Comparison of ENCODE assay signal across 21 cellular contexts in genomic region chr2:10004401-10004800, GRCh38. TPM values are rescaled to one million over a fixed set of nuclear protein-coding genes. Genes with fewer than 3 reads are reported as not detected.
DNase-seq lines count a peak whose midpoint lies in the region; ATAC-seq and TF ChIP-seq lines count a peak whose summit lies in the region.
"Had no signal": no experiment of that assay in that cellular context is flagged by ENCODE, and none has a peak within 500 bp of the region (broad histone marks: within the 10 kb centered on the region; RNA-seq: fewer than 3 reads in every experiment).

No MANE protein-coding gene starts in this region.

- H3K4me3 ChIP-seq in CD4-positive, CD25-positive, alpha-beta regulatory T cell (ENCODE audit: low read depth, low read length), result no peak overlapping the region
- H3K4me3 ChIP-seq in parathyroid adenoma (ENCODE audit: low read depth, low read length), result no peak overlapping the region
- H3K4me3 ChIP-seq in suprapubic skin, result no peak overlapping the region
- H3K4me3 ChIP-seq in transverse colon, result no peak overlapping the region
- no peak overlapping the region for H3K4me3 ChIP-seq in CD4-positive, alpha-beta memory T cell (ENCODE audit: low read length in 2 of 2)

- 96% methylated on average over 5 of the region's 5 CpGs for WGBS in suprapubic skin
- WGBS in transverse colon (ENCODE audit: low coverage in 1 of 2), 2 donors, result 97% methylated on average over 5 of the region's 5 CpGs; no CpG with 5 or more reads in 1 of the 2 donors

- H3K4me1 ChIP-seq in CD4-positive, CD25-positive, alpha-beta regulatory T cell (ENCODE audit: control insufficient read depth, insufficient read depth, low read length, poor library complexity, severe bottlenecking), result peaks cover 15% of the 10 kb centered on the region
- H3K4me1 ChIP-seq in parathyroid adenoma (peaks cover 31% of the 10 kb centered on the region), suprapubic skin (peaks cover 40% of the 10 kb centered on the region), transverse colon (peaks cover 13 to 17% (median 14%) of the 10 kb centered on the region in 4 donors)
- no peaks in the 10 kb centered on the region for H3K4me1 ChIP-seq in CD4-positive, alpha-beta memory T cell (ENCODE audit: insufficient read depth, low read length)

- no peaks in the 10 kb centered on the region for H3K79me2 ChIP-seq in parathyroid adenoma

- H3K36me3 Mint-ChIP-seq in CD4-positive, CD25-positive, alpha-beta regulatory T cell, result no peaks in the 10 kb centered on the region
- no peaks in the 10 kb centered on the region for H3K36me3 Mint-ChIP-seq in chondrocyte (ENCODE audit: low read depth)
- no peaks in the 10 kb centered on the region for H3K36me3 Mint-ChIP-seq in CD4-positive, alpha-beta memory T cell

- H3K9me3 Mint-ChIP-seq in CD4-positive, CD25-positive, alpha-beta regulatory T cell, result peaks cover 0 to 3% (median 0%) of the 10 kb centered on the region in 7 donors
- H3K9me3 Mint-ChIP-seq in chondrocyte (ENCODE audit: low read depth), result no peaks in the 10 kb centered on the region
- H3K9me3 Mint-ChIP-seq in CD4-positive, alpha-beta memory T cell, result peaks cover 0 to 2% (median 0%) of the 10 kb centered on the region in 8 donors

- H3K36me3 ChIP-seq in CD4-positive, CD25-positive, alpha-beta regulatory T cell (ENCODE audit: control insufficient read depth, insufficient read depth, low read length), result no peaks in the 10 kb centered on the region
- no peaks in the 10 kb centered on the region for H3K36me3 ChIP-seq in parathyroid adenoma (ENCODE audit: control insufficient read depth, insufficient read depth, low read length)
- no peaks in the 10 kb centered on the region for H3K36me3 ChIP-seq in suprapubic skin
- H3K36me3 ChIP-seq in transverse colon, result no peaks in the 10 kb centered on the region
- no peaks in the 10 kb centered on the region for H3K36me3 ChIP-seq in CD4-positive, alpha-beta memory T cell (ENCODE audit: insufficient read depth, low read length)

- H3K27me3 ChIP-seq in CD4-positive, CD25-positive, alpha-beta regulatory T cell (ENCODE audit: control insufficient read depth, insufficient read depth, low read length), result no peaks in the 10 kb centered on the region
- no peaks in the 10 kb centered on the region for H3K27me3 ChIP-seq in parathyroid adenoma (ENCODE audit: control insufficient read depth, insufficient read depth, low read length)
- H3K27me3 ChIP-seq in suprapubic skin, result no peaks in the 10 kb centered on the region
- H3K27me3 ChIP-seq in transverse colon, result no peaks in the 10 kb centered on the region
- H3K27me3 ChIP-seq in CD4-positive, alpha-beta memory T cell (ENCODE audit: insufficient read depth, low read length), result no peaks in the 10 kb centered on the region

- H3K27ac Mint-ChIP-seq in CD4-positive, CD25-positive, alpha-beta regulatory T cell, result peak overlapping the region; percentile 21 to 47 (median 34)
- no peak overlapping the region for H3K27ac Mint-ChIP-seq in chondrocyte (ENCODE audit: unreplicated experiment)
- no peak overlapping the region for H3K27ac Mint-ChIP-seq in CD4-positive, alpha-beta memory T cell

- no peaks in the 10 kb centered on the region for H3K9me3 ChIP-seq in CD4-positive, CD25-positive, alpha-beta regulatory T cell (ENCODE audit: control insufficient read depth in 2 of 2, low read length in 2 of 2)
- H3K9me3 ChIP-seq in parathyroid adenoma (ENCODE audit: control insufficient read depth, low read length) (no peaks in the 10 kb centered on the region), suprapubic skin (no peaks in the 10 kb centered on the region), transverse colon (no peaks in the 10 kb centered on the region)
- no peaks in the 10 kb centered on the region for H3K9me3 ChIP-seq in CD4-positive, alpha-beta memory T cell (ENCODE audit: control insufficient read depth in 1 of 2, low read length in 2 of 2)
- H3K9me3 ChIP-seq: SK-N-SH had no signal

- no peak overlapping the region for H3K27ac ChIP-seq in CD4-positive, CD25-positive, alpha-beta regulatory T cell (ENCODE audit: insufficient read depth, low read length, poor library complexity, severe bottlenecking)
- H3K27ac ChIP-seq in parathyroid adenoma (peak overlapping the region; percentile 5), suprapubic skin (peak overlapping the region; percentile 22), transverse colon (no peak overlapping the region)
- H3K27ac ChIP-seq in CD4-positive, alpha-beta memory T cell (ENCODE audit: low read depth, low read length), result no peak overlapping the region
- H3K27ac ChIP-seq: C4-2B had no signal

- H3K4me1 Mint-ChIP-seq in CD4-positive, CD25-positive, alpha-beta regulatory T cell, result peaks cover 6 to 28% (median 17%) of the 10 kb centered on the region in 4 donors
- H3K4me1 Mint-ChIP-seq in chondrocyte (ENCODE audit: low read depth), result peaks cover 23% of the 10 kb centered on the region
- H3K4me1 Mint-ChIP-seq in CD4-positive, alpha-beta memory T cell, result peaks cover 0 to 3% (median under 1%) of the 10 kb centered on the region in 4 donors

- no peak overlapping the region for H3K4me2 ChIP-seq in parathyroid adenoma (ENCODE audit: low read length)
- H3K4me2 ChIP-seq: SK-N-SH had no signal

- H3K4me3 Mint-ChIP-seq in CD4-positive, CD25-positive, alpha-beta regulatory T cell, result no peak overlapping the region
- H3K4me3 Mint-ChIP-seq in chondrocyte (ENCODE audit: unreplicated experiment), result no peak overlapping the region
- H3K4me3 Mint-ChIP-seq in CD4-positive, alpha-beta memory T cell, result no peak overlapping the region

- CTCF ChIA-PET in CD4-positive, alpha-beta memory T cell (lab: Charles Lee; ENCODE audit: partially characterized antibody), result interaction anchor here (1.1 kb wide), 1 partner anchor 18 kb away, joined by 3 read pairs; no protein-coding TSS in a partner anchor

- in situ Hi-C loops in transverse colon (cut with MboI; ENCODE audit: low pct_ligation_motif_present in 1 of 4, low pct_unique_long_range_greater_than_20kb in 1 of 4, low sequenced_read_pairs in 3 of 4), result no loop called here

- ATAC-seq in CD4-positive, CD25-positive, alpha-beta regulatory T cell (ENCODE audit: low read depth in 2 of 2), result no peak

- H3K27me3 Mint-ChIP-seq in CD4-positive, CD25-positive, alpha-beta regulatory T cell, result peaks cover 7% of the 10 kb centered on the region
- no peaks in the 10 kb centered on the region for H3K27me3 Mint-ChIP-seq in chondrocyte (ENCODE audit: low read depth)
- peaks cover 5 to 14% of the 10 kb centered on the region in 2 donors for H3K27me3 Mint-ChIP-seq in CD4-positive, alpha-beta memory T cell

- no peak overlapping the region for H3K9ac ChIP-seq in parathyroid adenoma
- H3K9ac ChIP-seq: SK-N-SH had no signal

- intact Hi-C loops in transverse colon (cut with DNase I; ENCODE audit: low total_unique reads), result no loop called here
- intact Hi-C loops in CD4-positive, alpha-beta memory T cell (cut with micrococcal nuclease), result no loop called here

- TF ChIP-seq CTCF in chondrocyte (IDR thresholded peaks at IDR 0.05), result no peak
- no peak for TF ChIP-seq CTCF in parathyroid adenoma (IDR thresholded peaks at IDR 0.05)
- TF ChIP-seq CTCF in suprapubic skin (IDR thresholded peaks at IDR 0.05), result no peak
- TF ChIP-seq CTCF in transverse colon (IDR thresholded peaks at IDR 0.05), result no peak

- POLR2A ChIA-PET in CD4-positive, alpha-beta memory T cell (lab: Charles Lee; ENCODE audit: partially characterized antibody), result no interaction called here

- TF ChIP-seq POLR2A in suprapubic skin (IDR thresholded peaks at IDR 0.05), result no peak
- TF ChIP-seq POLR2A in transverse colon (IDR thresholded peaks at IDR 0.05), result no peak

- no peak for DNase-seq in CD4-positive, CD25-positive, alpha-beta regulatory T cell
- peak; percentile 17 for DNase-seq in chondrocyte (ENCODE audit: low spot score)
- peak; percentile 23 to 28 for DNase-seq in suprapubic skin (ENCODE audit: low spot score in 2 of 2)
- DNase-seq in transverse colon, result no peak
- no peak for DNase-seq in CD4-positive, alpha-beta memory T cell
- no peak for DNase-seq in COLO668 (lab: John Stamatoyannopoulos, UW; ENCODE audit: unreplicated experiment)
- DNase-seq: COR-L47; DMS79 treated with DMSO at 0.1 percent for 48 hours; H7; KBM-7; NCI-H1105; NCI-H146; NCI-H2029; NCI-H2227 treated with DMSO at 0.1 percent for 48 hours; NCI-H510A treated with DMSO at 0.1 percent for 48 hours; NCI-H774; NK-92 treated with Interleukin-12 subunit alpha and Interleukin-12 subunit beta, amount 100 ng/mL, for 24 hours; SIG-M5; SK-N-SH had no signal

- no peak overlapping the region for H2AFZ ChIP-seq in parathyroid adenoma

- TF ChIP-seq EP300 in suprapubic skin (IDR thresholded peaks at IDR 0.05), result no peak
- no peak for TF ChIP-seq EP300 in transverse colon (IDR thresholded peaks at IDR 0.05; ENCODE audit: low read depth)

RNA-seq across cellular contexts. Expression of gene KLF11, which starts 38.9 kb away (rescaled TPM):
- 38.9 TPM for total RNA-seq in CD4-positive, CD25-positive, alpha-beta regulatory T cell
- 10 to 100 TPM in 2 of 4 donors, 1 to 10 TPM in 2; 5.9 to 22.3 (median 8.9) TPM for polyA plus RNA-seq in CD4-positive, CD25-positive, alpha-beta regulatory T cell
- 10.7 to 16.2 TPM (median 15.2 TPM) in 3 replicates for total RNA-seq in chondrocyte
- total RNA-seq in suprapubic skin, result 10 to 100 TPM; 48.6 to 81.6 (median 58.8) TPM
- 10 to 100 TPM in 2 of 4 donors, 1 to 10 TPM in 2; 6.6 to 17.0 (median 10.5) TPM for total RNA-seq in transverse colon
- total RNA-seq in CD4-positive, alpha-beta memory T cell, result 1 to 10 TPM; 7.0 TPM
- 1 to 10 TPM; 8.8 to 9.8 TPM for polyA plus RNA-seq in CD4-positive, alpha-beta memory T cell

RNA-seq across cellular contexts. Expression of gene GRHL1, which starts 52.9 kb away (rescaled TPM):
- total RNA-seq in CD4-positive, CD25-positive, alpha-beta regulatory T cell, result 1.8 TPM
- under 1 TPM in 3 of 4 donors, not detected in 1; 0.06 to 0.37 (median 0.11) TPM for polyA plus RNA-seq in CD4-positive, CD25-positive, alpha-beta regulatory T cell
- total RNA-seq in chondrocyte, result 0.31 to 0.59 TPM (median 0.42 TPM) in 3 replicates
- 100 to 1,000 TPM; 112 to 233 (median 121) TPM for total RNA-seq in suprapubic skin
- total RNA-seq in transverse colon, result 10 to 100 TPM in 1 of 4 donors, 1 to 10 TPM in 1, under 1 TPM in 1, not detected in 1; 0.55 to 24.7 (median 1.3) TPM
- under 1 TPM; 0.33 to 0.49 TPM for total RNA-seq in CD4-positive, alpha-beta memory T cell
- under 1 TPM; 0.14 to 0.33 TPM for polyA plus RNA-seq in CD4-positive, alpha-beta memory T cell

Comparison
In these comparisons a context has a peak if more than half of its experiments do, and no peak if none do; other contexts are left out.
1. DNase-seq: peak in chondrocyte (single experiment) and suprapubic skin (2 of 2); none in CD4-positive, CD25-positive, alpha-beta regulatory T cell (0 of 3), transverse colon (single experiment), CD4-positive, alpha-beta memory T cell (0 of 5) and COLO668 (single experiment).
2. H3K27ac ChIP-seq: peak in parathyroid adenoma (single experiment) and suprapubic skin (single experiment); none in CD4-positive, CD25-positive, alpha-beta regulatory T cell (single experiment), transverse colon (0 of 4) and CD4-positive, alpha-beta memory T cell (single experiment).
3. H3K27ac Mint-ChIP-seq: peak in CD4-positive, CD25-positive, alpha-beta regulatory T cell (3 of 3); none in chondrocyte (single experiment) and CD4-positive, alpha-beta memory T cell (0 of 7).
4. RNA of gene GRHL1, which starts 52.9 kb away (total RNA-seq): 112 to 233 TPM in suprapubic skin; 1.8 TPM in CD4-positive, CD25-positive, alpha-beta regulatory T cell (single experiment), 0.55 to 24.7 TPM in transverse colon, 0.33 to 0.49 TPM in CD4-positive, alpha-beta memory T cell and 0.31 to 0.59 TPM in chondrocyte; every median in the first group is over 4 times any median in the second.